In genomic region chr5:68088302-68088701, GRCh38 we compare ENCODE assay signal across 20 cellular contexts.
DNase-seq lines count a peak whose midpoint lies in the region; ATAC-seq, FAIRE-seq and TF ChIP-seq lines count a peak whose summit lies in the region.
"Had no signal": no experiment of that assay in that cellular context is flagged by ENCODE, and none has a peak within 500 bp of the region (broad histone marks: within the 10 kb centered on the region; RNA-seq: fewer than 3 reads in every experiment).

No MANE protein-coding gene starts in this region.

- no peak overlapping the region for H3K27ac ChIP-seq in astrocyte (ENCODE audit: low read depth, low read length)
- H3K27ac ChIP-seq in testis: peak overlapping the region; percentile 15 to 57
- no peak overlapping the region for H3K27ac ChIP-seq in A673 (ENCODE audit: low read depth, low read length, poor library complexity, severe bottlenecking)
- H3K27ac ChIP-seq: spleen, upper lobe of left lung had no signal

- FAIRE-seq in astrocyte (lab: Jason Lieb, UNC): no peak

- H3K9me3 ChIP-seq in astrocyte (ENCODE audit: insufficient read depth, low read depth, low read length): peaks cover 6% of the 10 kb centered on the region
- no peaks in the 10 kb centered on the region for H3K9me3 ChIP-seq in testis
- H3K9me3 ChIP-seq in A673 (ENCODE audit: low read depth, low read length, poor library complexity, severe bottlenecking): no peaks in the 10 kb centered on the region
- H3K9me3 ChIP-seq: upper lobe of left lung had no signal

- TF ChIP-seq CTCF in astrocyte (IDR thresholded peaks at IDR 0.05; ENCODE audit: insufficient read depth, low read depth, low read length) (no peak), testis (IDR thresholded peaks at IDR 0.05) (no peak), A673 (conservative IDR thresholded peaks at IDR 0.05; ENCODE audit: low read depth, low read length) (no peak)

- H3K9ac ChIP-seq in astrocyte (ENCODE audit: low read length): no peak overlapping the region

- no peaks in the 10 kb centered on the region for H3K36me3 ChIP-seq in astrocyte (ENCODE audit: insufficient read depth, low read length)
- no peaks in the 10 kb centered on the region for H3K36me3 ChIP-seq in testis (ENCODE audit: low read depth, missing control alignments)
- no peaks in the 10 kb centered on the region for H3K36me3 ChIP-seq in A673 (ENCODE audit: insufficient read depth, low read length, poor library complexity, severe bottlenecking)
- H3K36me3 ChIP-seq: spleen, upper lobe of left lung had no signal

- ATAC-seq in Right ventricle myocardium superior (ENCODE audit: poor library complexity): peak; percentile 34
- ATAC-seq: stimulated activated naive B cell treated with anti-CD40 and anti-IgM and Interleukin-4, amounts not matched to agents 10 μg/mL and 1 μg/mL and 100 μg/mL, for 72 hours; T-helper 17 cell had no signal

- CTCF ChIA-PET in A673 (lab: Charles Lee): no interaction called here

- H2AFZ ChIP-seq in astrocyte (ENCODE audit: low read depth, low read length): no peak overlapping the region

- 38 to 57% methylated on average over 3 of the region's 3 CpGs for WGBS in testis, 2 donors

- no peaks in the 10 kb centered on the region for H3K27me3 ChIP-seq in astrocyte (ENCODE audit: insufficient read depth, low read length)
- H3K27me3 ChIP-seq in testis: no peaks in the 10 kb centered on the region
- H3K27me3 ChIP-seq in A673 (replicated peaks; ENCODE audit: insufficient read depth, low read depth, low read length, poor library complexity): no peaks in the 10 kb centered on the region
- H3K27me3 ChIP-seq: spleen, upper lobe of left lung had no signal

- H3K4me3 Mint-ChIP-seq in astrocyte (ENCODE audit: unreplicated experiment): no peak overlapping the region
- no peak overlapping the region for H3K4me3 Mint-ChIP-seq in activated naive CD8-positive, alpha-beta T cell treated with anti-CD3 and anti-CD28 coated beads for 36 hours
- H3K4me3 Mint-ChIP-seq: brain; stimulated activated naive B cell treated with anti-CD40 and anti-IgM and Interleukin-4, amounts not matched to agents 10 μg/mL and 1 μg/mL and 100 μg/mL, for 72 hours; T-helper 17 cell had no signal

- H4K20me1 ChIP-seq in astrocyte (ENCODE audit: insufficient read depth, low read length): no peaks in the 10 kb centered on the region

- peaks cover 2% of the 10 kb centered on the region for H3K9me3 Mint-ChIP-seq in astrocyte (ENCODE audit: unreplicated experiment)
- peaks cover 4% of the 10 kb centered on the region for H3K9me3 Mint-ChIP-seq in activated naive CD8-positive, alpha-beta T cell treated with anti-CD3 and anti-CD28 coated beads for 36 hours

- intact Hi-C loops in Right ventricle myocardium superior (cut with DNase I) (no loop called here), cardiac septum (cut with DNase I) (no loop called here), testis (cut with DNase I; ENCODE audit: low total_unique reads) (no loop called here), A673 (cut with micrococcal nuclease; ENCODE audit: unreplicated experiment) (no loop called here)

- H3K27me3 Mint-ChIP-seq in astrocyte (ENCODE audit: low read depth, unreplicated experiment): no peaks in the 10 kb centered on the region
- H3K27me3 Mint-ChIP-seq in activated naive CD8-positive, alpha-beta T cell treated with anti-CD3 and anti-CD28 coated beads for 36 hours: no peaks in the 10 kb centered on the region
- H3K27me3 Mint-ChIP-seq: brain; stimulated activated naive B cell treated with anti-CD40 and anti-IgM and Interleukin-4, amounts not matched to agents 10 μg/mL and 1 μg/mL and 100 μg/mL, for 72 hours had no signal

- H3K4me2 ChIP-seq in astrocyte (ENCODE audit: low read length): peak overlapping the region; percentile 58

- POLR2A ChIA-PET in A673 (lab: Charles Lee; ENCODE audit: low non-redundant PET): no interaction called here

- BruUV-seq in A673 (replicated peaks; lab: Mats Ljungman, UMichigan): no TSS peak

- DNase-seq in Right ventricle myocardium superior (no peak), cardiac septum (ENCODE audit: low spot score) (no peak), astrocyte (ENCODE audit: low read depth) (peak; percentile 86), hepatic stellate cell (ENCODE audit: low spot score) (peak; percentile 5), testis (no peak), A673 (ENCODE audit: low spot score) (no peak), islet precursor cell (no peak)
- no peak for DNase-seq in activated naive CD8-positive, alpha-beta T cell treated with anti-CD3 and anti-CD28 coated beads for 36 hours
- DNase-seq: 8988T; activated effector memory CD4-positive, alpha-beta T cell treated with Interleukin-2 at 50 U/mL for 16 hours; COR-L47; GDM1; KG1; NCI-H1105 treated with DMSO at 0.1 percent for 48 hours; nucleus accumbens; spleen; stimulated activated naive B cell treated with anti-CD40 and anti-IgM and Interleukin-4, amounts not matched to agents 10 μg/mL and 1 μg/mL and 100 μg/mL, for 72 hours; T-helper 17 cell had no signal

- no peaks in the 10 kb centered on the region for H3K79me2 ChIP-seq in astrocyte (ENCODE audit: insufficient read depth, low read length)

- H3K4me3 ChIP-seq in astrocyte (ENCODE audit: insufficient read depth, low read depth, low read length): no peak overlapping the region
- no peak overlapping the region for H3K4me3 ChIP-seq in testis
- no peak overlapping the region for H3K4me3 ChIP-seq in A673 (ENCODE audit: low read depth, low read length, poor library complexity, severe bottlenecking)
- H3K4me3 ChIP-seq: spleen, upper lobe of left lung had no signal

- no peaks in the 10 kb centered on the region for H3K36me3 Mint-ChIP-seq in astrocyte (ENCODE audit: low read depth, unreplicated experiment)
- H3K36me3 Mint-ChIP-seq in activated naive CD8-positive, alpha-beta T cell treated with anti-CD3 and anti-CD28 coated beads for 36 hours: no peaks in the 10 kb centered on the region
- H3K36me3 Mint-ChIP-seq: brain had no signal

- H3K4me1 ChIP-seq in astrocyte (ENCODE audit: insufficient read depth, low read length) (peaks cover 12% of the 10 kb centered on the region), testis (peaks cover 20% of the 10 kb centered on the region), A673 (ENCODE audit: insufficient read depth, low read length, poor library complexity, severe bottlenecking) (no peaks in the 10 kb centered on the region)

- peaks cover 4% of the 10 kb centered on the region for H3K4me1 Mint-ChIP-seq in astrocyte (ENCODE audit: low read depth, unreplicated experiment)
- peaks cover 2% of the 10 kb centered on the region for H3K4me1 Mint-ChIP-seq in activated naive CD8-positive, alpha-beta T cell treated with anti-CD3 and anti-CD28 coated beads for 36 hours
- H3K4me1 Mint-ChIP-seq: stimulated activated naive B cell treated with anti-CD40 and anti-IgM and Interleukin-4, amounts not matched to agents 10 μg/mL and 1 μg/mL and 100 μg/mL, for 72 hours; T-helper 17 cell had no signal

- no peak for TF ChIP-seq POLR2A in testis (IDR thresholded peaks at IDR 0.05)

- H3K27ac Mint-ChIP-seq in astrocyte (ENCODE audit: unreplicated experiment): no peak overlapping the region
- no peak overlapping the region for H3K27ac Mint-ChIP-seq in activated naive CD8-positive, alpha-beta T cell treated with anti-CD3 and anti-CD28 coated beads for 36 hours
- H3K27ac Mint-ChIP-seq: brain; stimulated activated naive B cell treated with anti-CD40 and anti-IgM and Interleukin-4, amounts not matched to agents 10 μg/mL and 1 μg/mL and 100 μg/mL, for 72 hours; T-helper 17 cell had no signal

Comparison
In these comparisons a context has a peak if more than half of its experiments do, and no peak if none do; other contexts are left out.
1. DNase-seq: peak in astrocyte (single experiment) and hepatic stellate cell (single experiment); none in Right ventricle myocardium superior (single experiment), cardiac septum (single experiment), testis (single experiment), A673 (single experiment), activated naive CD8-positive, alpha-beta T cell treated with anti-CD3 and anti-CD28 coated beads for 36 hours (single experiment) and islet precursor cell (single experiment).
2. H3K27ac ChIP-seq: peak in testis (2 of 2); none in astrocyte (single experiment) and A673 (single experiment).